8 cellular contexts compared by ENCODE assay signal in the genomic region with DNA sequence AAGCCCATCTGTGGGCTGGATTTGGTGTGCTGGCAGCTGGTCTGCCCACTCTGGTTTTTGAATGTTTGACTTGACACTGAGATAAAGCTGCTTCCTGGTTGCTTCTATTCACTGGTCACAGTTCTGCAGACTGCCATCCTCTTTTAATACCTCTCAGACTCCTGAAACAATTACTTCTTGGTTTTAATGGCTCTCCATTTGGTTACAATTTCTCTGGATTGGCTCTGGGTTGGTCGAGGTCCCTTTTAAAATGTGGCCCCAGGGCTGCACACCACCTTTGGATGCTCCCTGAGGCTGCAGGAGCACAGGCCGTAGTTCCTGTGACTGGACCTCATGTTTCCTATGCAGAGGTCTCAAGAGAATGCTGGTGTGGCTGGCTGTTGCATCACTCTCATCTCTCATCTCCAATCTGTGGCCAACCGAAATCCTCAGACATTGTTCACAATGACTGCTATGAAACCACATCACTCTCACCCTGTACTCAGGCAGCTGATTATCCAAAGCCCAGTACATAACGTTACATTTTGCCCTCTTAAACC.
DNase-seq lines count a peak whose midpoint lies in the region; ATAC-seq and TF ChIP-seq lines count a peak whose summit lies in the region.

No MANE protein-coding gene starts in this region.

- no peak for TF ChIP-seq CTCF in HFFc6 (IDR thresholded peaks at IDR 0.05)

- H3K36me3 ChIP-seq in neuronal stem cell (replicated peaks in 1 of 2; ENCODE audit: control insufficient read depth in 2 of 2, insufficient read depth in 2 of 2, low read length in 2 of 2), result peaks cover 0 to 1% of the 10 kb centered on the region in 2 donors

- H3K4me1 ChIP-seq in neuronal stem cell (ENCODE audit: control insufficient read depth in 2 of 2, insufficient read depth in 1 of 2, low read depth in 1 of 2, low read length in 2 of 2), result peaks cover 22 to 51% of the 10 kb centered on the region in 2 donors

- no peak overlapping the region for H3K4me3 Mint-ChIP-seq in activated T-cell treated with anti-CD3 and anti-CD28 coated beads, Interleukin-2, amount 50 U/mL, for 24 hours
- H3K4me3 Mint-ChIP-seq in HFFc6, result no peak overlapping the region; the same call in 1 of the 2 replicates

- no peak overlapping the region for H2BK12ac ChIP-seq in neuronal stem cell (ENCODE audit: low read length)

- peaks cover 57% of the 10 kb centered on the region for H3K36me3 Mint-ChIP-seq in activated T-cell treated with anti-CD3 and anti-CD28 coated beads, Interleukin-2, amount 50 U/mL, for 24 hours (ENCODE audit: low read depth)
- H3K36me3 Mint-ChIP-seq in HFFc6 (ENCODE audit: low read depth), result no peaks in the 10 kb centered on the region

- H3K27me3 ChIP-seq in neuronal stem cell (ENCODE audit: control insufficient read depth in 3 of 3, insufficient read depth in 3 of 3, low read depth in 1 of 3, low read length in 3 of 3), result no peaks in the 10 kb centered on the region

- no peaks in the 10 kb centered on the region for H3K9me3 ChIP-seq in neuronal stem cell (replicated peaks in 1 of 2; ENCODE audit: control insufficient read depth in 2 of 2, insufficient read depth in 1 of 2, low read depth in 1 of 2, low read length in 2 of 2)

- H2BK15ac ChIP-seq in neuronal stem cell (ENCODE audit: low read length), result no peak overlapping the region

- H2BK5ac ChIP-seq in neuronal stem cell (ENCODE audit: low read length), result no peak overlapping the region

- no peak for DNase-seq in activated T-cell treated with anti-CD3 and anti-CD28 coated beads, Interleukin-2, amount 50 U/mL, for 24 hours
- DNase-seq in activated T-cell treated with anti-CD3 and anti-CD28 coated beads for 4 hours (no peak), HFFc6 (peak; percentile 73), MV-4-11 (lab: John Stamatoyannopoulos, UW) (peak; percentile 89), fibroblast of the conjunctiva (ENCODE audit: low read depth) (peak; percentile 67), posterior vena cava (ENCODE audit: low spot score) (no peak), left colon (no peak), neuronal stem cell (ENCODE audit: low spot score) (no peak)

- H2BK120ac ChIP-seq in neuronal stem cell (ENCODE audit: low read depth, low read length), result no peak overlapping the region

- no peak overlapping the region for H3K18ac ChIP-seq in neuronal stem cell (ENCODE audit: low read length)

- H3K4me2 ChIP-seq in neuronal stem cell (ENCODE audit: insufficient read depth, low read length, poor library complexity, severe bottlenecking), result no peak overlapping the region

- WGBS in neuronal stem cell (ENCODE audit: extremely low coverage in 2 of 2, insufficient read length in 2 of 2, insufficient replicate concordance in 1 of 2), 2 donors, result no CpG with 5 or more reads among the region's 4 CpGs

- no peaks in the 10 kb centered on the region for H3K27me3 Mint-ChIP-seq in activated T-cell treated with anti-CD3 and anti-CD28 coated beads, Interleukin-2, amount 50 U/mL, for 24 hours
- peaks cover 2% of the 10 kb centered on the region for H3K27me3 Mint-ChIP-seq in HFFc6 (ENCODE audit: insufficient read depth)

- H3K23ac ChIP-seq in neuronal stem cell (ENCODE audit: low read depth, low read length, poor library complexity), result no peak overlapping the region

- no peak overlapping the region for H2AK5ac ChIP-seq in neuronal stem cell (ENCODE audit: low read depth, low read length)

- H3K9me3 Mint-ChIP-seq in activated T-cell treated with anti-CD3 and anti-CD28 coated beads, Interleukin-2, amount 50 U/mL, for 24 hours, result no peaks in the 10 kb centered on the region
- no peaks in the 10 kb centered on the region for H3K9me3 Mint-ChIP-seq in HFFc6

- H3K27ac ChIP-seq in neuronal stem cell (replicated peaks; ENCODE audit: low read length), result no peak overlapping the region

- no peak overlapping the region for H4K91ac ChIP-seq in neuronal stem cell (ENCODE audit: low read depth, low read length, poor library complexity)

- H3K9ac ChIP-seq in neuronal stem cell (ENCODE audit: low read depth, low read length, poor library complexity), result no peak overlapping the region

- ATAC-seq in left colon, result no peak

- no peak overlapping the region for H4K8ac ChIP-seq in neuronal stem cell (ENCODE audit: low read depth, low read length)

- H3K4me3 ChIP-seq in neuronal stem cell (ENCODE audit: low read length in 2 of 2), result no peak overlapping the region

- H3K4ac ChIP-seq in neuronal stem cell (ENCODE audit: low read length), result no peak overlapping the region

- H3K4me1 Mint-ChIP-seq in activated T-cell treated with anti-CD3 and anti-CD28 coated beads, Interleukin-2, amount 50 U/mL, for 24 hours (ENCODE audit: low read depth), result peaks cover 39% of the 10 kb centered on the region
- peaks cover 24% of the 10 kb centered on the region for H3K4me1 Mint-ChIP-seq in HFFc6 (ENCODE audit: low read depth)

- no peak overlapping the region for H3K14ac ChIP-seq in neuronal stem cell (ENCODE audit: low read length)

- peak overlapping the region; percentile 78 for H3K27ac Mint-ChIP-seq in activated T-cell treated with anti-CD3 and anti-CD28 coated beads, Interleukin-2, amount 50 U/mL, for 24 hours
- H3K27ac Mint-ChIP-seq in HFFc6, result peak overlapping the region; percentile 89

- intact Hi-C loops in posterior vena cava (cut with DNase I), result no loop called here
- intact Hi-C loops in left colon (cut with DNase I, micrococcal nuclease), result no loop called here

- no peaks in the 10 kb centered on the region for H3K79me1 ChIP-seq in neuronal stem cell (ENCODE audit: low read depth, low read length)

- H2AFZ ChIP-seq in neuronal stem cell (ENCODE audit: low read length), result no peak overlapping the region

Comparison
In these comparisons a context has a peak if more than half of its experiments do, and no peak if none do; other contexts are left out.
1. DNase-seq: peak in HFFc6 (single experiment), MV-4-11 (single experiment) and fibroblast of the conjunctiva (single experiment); none in activated T-cell treated with anti-CD3 and anti-CD28 coated beads, Interleukin-2, amount 50 U/mL, for 24 hours (single experiment), activated T-cell treated with anti-CD3 and anti-CD28 coated beads for 4 hours (single experiment), posterior vena cava (single experiment), left colon (0 of 2) and neuronal stem cell (single experiment).